1 cellular context compared by ENCODE assay signal in genomic region chr14:75427126-75427481, GRCh38.
TF ChIP-seq lines count a peak whose summit lies in the region.

No MANE protein-coding gene starts in this region.

TF ChIP-seq in GM23338, 12 proteins besides CTCF, POLR2A, EP300 and RAD21 (continued from another document):
- no peak for TF ChIP-seq ZNF462 (CRISPR knock-in tag; IDR thresholded peaks at IDR 0.05)
- TF ChIP-seq ZNF331 (CRISPR knock-in tag; IDR thresholded peaks at IDR 0.05; ENCODE audit: low read depth), result no peak
- TF ChIP-seq POLR2AphosphoS5 (IDR thresholded peaks at IDR 0.05; ENCODE audit: low read depth), result no peak
- no peak for TF ChIP-seq EZH2 (IDR thresholded peaks at IDR 0.05; ENCODE audit: low read depth, unreplicated experiment)
- TF ChIP-seq NANOG (IDR thresholded peaks at IDR 0.05; ENCODE audit: borderline replicate concordance), result no peak
- TF ChIP-seq CREB1 (CRISPR knock-in tag; IDR thresholded peaks at IDR 0.05; ENCODE audit: low read depth), result no peak
TF ChIP-seq in GM23338: peak in this region for 0.
